In genomic region chr12:107309020-107309419, GRCh38 we compare ENCODE assay signal across 22 cellular contexts.
A peak's percentile ranks its signal among the peaks of the same experiment; 100 is the strongest.
DNase-seq lines count a peak whose midpoint lies in the region; ATAC-seq and TF ChIP-seq lines count a peak whose summit lies in the region.
"Had no signal": no experiment of that assay in that cellular context is flagged by ENCODE, and none has a peak within 500 bp of the region (broad histone marks: within the 10 kb centered on the region; RNA-seq: fewer than 3 reads in every experiment).

No MANE protein-coding gene starts in this region.

- H3K4me1 Mint-ChIP-seq in CD8-positive, alpha-beta memory T cell: peaks cover 11 to 17% (median 12%) of the 10 kb centered on the region in 3 donors
- peaks cover 11 to 21% (median 20%) of the 10 kb centered on the region in 7 donors for H3K4me1 Mint-ChIP-seq in naive thymus-derived CD4-positive, alpha-beta T cell

- no peaks in the 10 kb centered on the region for H3K36me3 Mint-ChIP-seq in CD8-positive, alpha-beta memory T cell
- H3K36me3 Mint-ChIP-seq in naive thymus-derived CD4-positive, alpha-beta T cell: no peaks in the 10 kb centered on the region
- H3K36me3 Mint-ChIP-seq: memory B cell; stimulated activated naive B cell treated with anti-CD40 and anti-IgM and Interleukin-4, amounts not matched to agents 10 μg/mL and 1 μg/mL and 100 μg/mL, for 72 hours had no signal

- POLR2A ChIA-PET in CD8-positive, alpha-beta memory T cell (lab: Charles Lee): no interaction called here
- POLR2A ChIA-PET in naive thymus-derived CD4-positive, alpha-beta T cell (lab: Charles Lee): interaction anchor here (0.6 to 1.6 kb wide), 5 partner anchors 10 to 107 kb away, joined by 3 to 6 read pairs (median 3); no protein-coding TSS in a partner anchor

- peak overlapping the region in 3 of 8 donors; percentile 22 to 50 (median 38) for H3K27ac Mint-ChIP-seq in CD8-positive, alpha-beta memory T cell
- H3K27ac Mint-ChIP-seq in naive thymus-derived CD4-positive, alpha-beta T cell: peak overlapping the region in 6 of 9 donors; percentile 31 to 86 (median 66)
- H3K27ac Mint-ChIP-seq: activated B cell treated with CpG ODN at 0.5 μM for 24 hours; dendritic cell treated with granulocyte-macrophage colony-stimulating factor and Interleukin-4, amounts not matched to agents 40 ng/mL and 50 ng/mL, for 4 days; memory B cell; stimulated activated naive B cell treated with anti-CD40 and anti-IgM and Interleukin-4, amounts not matched to agents 10 μg/mL and 1 μg/mL and 100 μg/mL, for 72 hours had no signal

- 78 to 95% methylated on average over 4 of the region's 4 CpGs for WGBS in thyroid gland, 2 donors

- no peak for TF ChIP-seq CTCF in thyroid gland (IDR thresholded peaks at IDR 0.05)

- peak; percentile 8 for DNase-seq in activated CD4-positive, alpha-beta T cell treated with anti-CD3 and anti-CD28 coated beads for 48 hours
- no peak for DNase-seq in activated CD4-positive, alpha-beta T cell treated with anti-CD3 and anti-CD28 coated beads for 4 hours
- DNase-seq in CD8-positive, alpha-beta memory T cell: peak in 3 of 5 donors; percentile 5 to 43 (median 28)
- DNase-seq in T-helper 9 cell (peak; percentile 6), COR-L47 (lab: John Stamatoyannopoulos, UW) (no peak), NCI-H2171 (lab: John Stamatoyannopoulos, UW) (no peak), thyroid gland (no peak)
- DNase-seq in naive thymus-derived CD4-positive, alpha-beta T cell: peak in 7 of 9 donors; percentile 18 to 55 (median 45)
- DNase-seq: 8988T; activated B cell treated with CpG ODN at 0.5 μM for 24 hours; activated CD8-positive, alpha-beta memory T cell treated with anti-CD3 and anti-CD28 coated beads, Interleukin-2, amount 50 U/mL, for 48 hours; activated gamma-delta T cell; glutamatergic neuron; NCI-H1417 treated with DMSO at 0.1 percent for 48 hours; NCI-H510A; stimulated activated naive B cell treated with anti-CD40 and anti-IgM and Interleukin-4, amounts not matched to agents 10 μg/mL and 1 μg/mL and 100 μg/mL, for 72 hours had no signal

- H3K4me3 ChIP-seq in CD8-positive, alpha-beta memory T cell (ENCODE audit: low read length): no peak overlapping the region
- no peak overlapping the region for H3K4me3 ChIP-seq in naive thymus-derived CD4-positive, alpha-beta T cell (ENCODE audit: low read length)
- no peak overlapping the region for H3K4me3 ChIP-seq in thyroid gland (replicated peaks in 1 of 3)
- H3K4me3 ChIP-seq: HAP-1, Peyer's patch, SJSA1, smooth muscle cell had no signal

- peaks cover 5 to 28% of the 10 kb centered on the region in 2 donors for H3K27me3 Mint-ChIP-seq in CD8-positive, alpha-beta memory T cell
- H3K27me3 Mint-ChIP-seq in naive thymus-derived CD4-positive, alpha-beta T cell: peaks cover 0 to 46% (median 0%) of the 10 kb centered on the region in 5 donors

- H3K9me3 ChIP-seq in CD8-positive, alpha-beta memory T cell (ENCODE audit: low read length): no peaks in the 10 kb centered on the region
- no peaks in the 10 kb centered on the region for H3K9me3 ChIP-seq in naive thymus-derived CD4-positive, alpha-beta T cell (ENCODE audit: control insufficient read depth in 2 of 3, low read length in 3 of 3)
- no peaks in the 10 kb centered on the region for H3K9me3 ChIP-seq in thyroid gland
- H3K9me3 ChIP-seq: HAP-1, Peyer's patch, SJSA1 had no signal

- peak overlapping the region in 1 of 7 donors; percentile 44 for H3K4me3 Mint-ChIP-seq in CD8-positive, alpha-beta memory T cell
- H3K4me3 Mint-ChIP-seq in naive thymus-derived CD4-positive, alpha-beta T cell: peak overlapping the region in 6 of 10 donors; percentile 12 to 55 (median 31)
- H3K4me3 Mint-ChIP-seq: activated B cell treated with CpG ODN at 0.5 μM for 24 hours; dendritic cell treated with granulocyte-macrophage colony-stimulating factor and Interleukin-4, amounts not matched to agents 40 ng/mL and 50 ng/mL, for 4 days; memory B cell; stimulated activated naive B cell treated with anti-CD40 and anti-IgM and Interleukin-4, amounts not matched to agents 10 μg/mL and 1 μg/mL and 100 μg/mL, for 72 hours had no signal

- intact Hi-C loops in naive thymus-derived CD4-positive, alpha-beta T cell (cut with micrococcal nuclease): no loop called here
- intact Hi-C loops in thyroid gland (cut with DNase I): no loop called here

- peaks cover 12% of the 10 kb centered on the region for H3K4me1 ChIP-seq in CD8-positive, alpha-beta memory T cell (ENCODE audit: insufficient read depth, low read length)
- H3K4me1 ChIP-seq in naive thymus-derived CD4-positive, alpha-beta T cell (ENCODE audit: control insufficient read depth in 2 of 2, insufficient read depth in 2 of 2, low read length in 2 of 2): peaks cover 0 to 12% of the 10 kb centered on the region in 2 donors
- H3K4me1 ChIP-seq in thyroid gland: no peaks in the 10 kb centered on the region
- H3K4me1 ChIP-seq: Peyer's patch, SJSA1 had no signal

- H3K36me3 ChIP-seq in CD8-positive, alpha-beta memory T cell (ENCODE audit: insufficient read depth, low read length): no peaks in the 10 kb centered on the region
- H3K36me3 ChIP-seq in naive thymus-derived CD4-positive, alpha-beta T cell (ENCODE audit: control insufficient read depth in 2 of 3, insufficient read depth in 3 of 3, low read length in 3 of 3): no peaks in the 10 kb centered on the region
- H3K36me3 ChIP-seq in thyroid gland: no peaks in the 10 kb centered on the region
- H3K36me3 ChIP-seq: HAP-1, Peyer's patch, SJSA1 had no signal

- H3K27me3 ChIP-seq in CD8-positive, alpha-beta memory T cell (ENCODE audit: insufficient read depth, low read length, poor library complexity, severe bottlenecking): no peaks in the 10 kb centered on the region
- H3K27me3 ChIP-seq in naive thymus-derived CD4-positive, alpha-beta T cell (ENCODE audit: control insufficient read depth in 2 of 2, insufficient read depth in 2 of 2, low read length in 2 of 2): no peaks in the 10 kb centered on the region
- H3K27me3 ChIP-seq in thyroid gland: no peaks in the 10 kb centered on the region
- H3K27me3 ChIP-seq: Peyer's patch had no signal

- peak; percentile 69 for ATAC-seq in naive thymus-derived CD4-positive, alpha-beta T cell
- ATAC-seq: stimulated activated naive B cell treated with anti-CD40 and anti-IgM and Interleukin-4, amounts not matched to agents 10 μg/mL and 1 μg/mL and 100 μg/mL, for 72 hours had no signal

- CTCF ChIA-PET in CD8-positive, alpha-beta memory T cell (lab: Charles Lee): no interaction called here
- CTCF ChIA-PET in naive thymus-derived CD4-positive, alpha-beta T cell (lab: Charles Lee): interaction anchor here (0.6 to 1.2 kb wide), 4 partner anchors 10 to 177 kb away, joined by 3 to 5 read pairs (median 3); no protein-coding TSS in a partner anchor

- no peak overlapping the region for H3K27ac ChIP-seq in CD8-positive, alpha-beta memory T cell (ENCODE audit: low read depth, low read length)
- no peak overlapping the region for H3K27ac ChIP-seq in naive thymus-derived CD4-positive, alpha-beta T cell (ENCODE audit: low read depth, low read length)
- H3K27ac ChIP-seq in thyroid gland: no peak overlapping the region
- H3K27ac ChIP-seq: Peyer's patch, SJSA1 had no signal

- H3K9me3 Mint-ChIP-seq in CD8-positive, alpha-beta memory T cell: no peaks in the 10 kb centered on the region
- peaks cover 0 to 5% (median 0%) of the 10 kb centered on the region in 11 donors for H3K9me3 Mint-ChIP-seq in naive thymus-derived CD4-positive, alpha-beta T cell

- TF ChIP-seq POLR2A in thyroid gland (IDR thresholded peaks at IDR 0.05): no peak

Comparison
In these comparisons a context has a peak if more than half of its experiments do, and no peak if none do; other contexts are left out.
1. DNase-seq: peak in activated CD4-positive, alpha-beta T cell treated with anti-CD3 and anti-CD28 coated beads for 48 hours (single experiment), CD8-positive, alpha-beta memory T cell (3 of 5), T-helper 9 cell (single experiment) and naive thymus-derived CD4-positive, alpha-beta T cell (7 of 9); none in activated CD4-positive, alpha-beta T cell treated with anti-CD3 and anti-CD28 coated beads for 4 hours (0 of 2), COR-L47 (single experiment), NCI-H2171 (single experiment) and thyroid gland (0 of 2).